ENCODE assay signal across 21 cellular contexts in genomic region chr1:5944069-5944847, GRCh38. TPM values are rescaled to one million over a fixed set of nuclear protein-coding genes. Genes with fewer than 3 reads are reported as not detected.
A peak's percentile ranks its signal among the peaks of the same experiment; 100 is the strongest.
DNase-seq lines count a peak whose midpoint lies in the region; ATAC-seq and TF ChIP-seq lines count a peak whose summit lies in the region.
"Had no signal": no experiment of that assay in that cellular context is flagged by ENCODE, and none has a peak within 500 bp of the region (broad histone marks: within the 10 kb centered on the region; RNA-seq: fewer than 3 reads in every experiment).

No MANE protein-coding gene starts in this region.

- H3K36me3 Mint-ChIP-seq in activated CD8-positive, alpha-beta memory T cell treated with anti-CD3 and anti-CD28 coated beads, Interleukin-2, amount 10 ng/mL, durations not matched to agents 7 days and 5 days = peaks cover 5% of the 10 kb centered on the region

- TF ChIP-seq CTCF in vagina (IDR thresholded peaks at IDR 0.05) (no peak), dorsolateral prefrontal cortex (IDR thresholded peaks at IDR 0.05 in 54 of 56, conservative IDR thresholded peaks at IDR 0.05 in 2 of 56; ENCODE audit: low read depth in 1 of 56, partially characterized antibody in 56 of 56) (no peak)

- no peak for ATAC-seq in activated CD8-positive, alpha-beta memory T cell treated with anti-CD3 and anti-CD28 coated beads, Interleukin-2, amount 10 ng/mL, durations not matched to agents 7 days and 5 days
- ATAC-seq: GM23338, HepG2, K562 had no signal

- no peak overlapping the region for H2BK12ac ChIP-seq in neuronal stem cell (ENCODE audit: low read length)

- no peak for TF ChIP-seq POLR2A in vagina (IDR thresholded peaks at IDR 0.05)

- no peak overlapping the region for H3K4me3 ChIP-seq in neuronal stem cell (ENCODE audit: low read length in 2 of 2)
- no peak overlapping the region for H3K4me3 ChIP-seq in vagina
- no peak overlapping the region for H3K4me3 ChIP-seq in dorsolateral prefrontal cortex
- H3K4me3 ChIP-seq: GM23338, K562, MG63 had no signal

- H4K91ac ChIP-seq in neuronal stem cell (ENCODE audit: low read depth, low read length, poor library complexity) = no peak overlapping the region

- H2BK120ac ChIP-seq in neuronal stem cell (ENCODE audit: low read depth, low read length) = no peak overlapping the region

- no peak overlapping the region for H3K18ac ChIP-seq in neuronal stem cell (ENCODE audit: low read length)

- H2AK5ac ChIP-seq in neuronal stem cell (ENCODE audit: low read depth, low read length) = no peak overlapping the region

- no peak overlapping the region for H3K4me3 Mint-ChIP-seq in activated CD8-positive, alpha-beta memory T cell treated with anti-CD3 and anti-CD28 coated beads, Interleukin-2, amount 10 ng/mL, durations not matched to agents 7 days and 5 days
- H3K4me3 Mint-ChIP-seq: GM23338 had no signal

- no peak overlapping the region for H2BK15ac ChIP-seq in neuronal stem cell (ENCODE audit: low read length)

- H3K9me3 Mint-ChIP-seq in activated CD8-positive, alpha-beta memory T cell treated with anti-CD3 and anti-CD28 coated beads, Interleukin-2, amount 10 ng/mL, durations not matched to agents 7 days and 5 days (ENCODE audit: low read depth) = no peaks in the 10 kb centered on the region
- H3K9me3 Mint-ChIP-seq: GM23338 had no signal

- peaks cover 16 to 44% of the 10 kb centered on the region in 2 donors for H3K36me3 ChIP-seq in neuronal stem cell (replicated peaks in 1 of 2; ENCODE audit: control insufficient read depth in 2 of 2, insufficient read depth in 2 of 2, low read length in 2 of 2)
- H3K36me3 ChIP-seq in vagina = no peaks in the 10 kb centered on the region

- H3K79me1 ChIP-seq in neuronal stem cell (ENCODE audit: low read depth, low read length) = no peaks in the 10 kb centered on the region

- no peak overlapping the region for H2BK5ac ChIP-seq in neuronal stem cell (ENCODE audit: low read length)

- peak; percentile 34 for DNase-seq in activated CD8-positive, alpha-beta memory T cell treated with anti-CD3 and anti-CD28 coated beads, Interleukin-2, amount 10 ng/mL, durations not matched to agents 7 days and 5 days
- DNase-seq in activated CD8-positive, alpha-beta memory T cell treated with anti-CD3 and anti-CD28 coated beads, Interleukin-2, amount 50 U/mL, for 4 hours = no peak
- DNase-seq in neuronal stem cell (ENCODE audit: low spot score) (no peak), vagina (ENCODE audit: extremely low spot score in 2 of 2) (peak; percentile 56 to 77), OCI-M2 (lab: John Stamatoyannopoulos, UW; ENCODE audit: unreplicated experiment) (no peak), dorsolateral prefrontal cortex (no peak)
- DNase-seq: DMS53, GDM1, HCEC 1CT, MG63, NCI-H1417 treated with DMSO at 0.1 percent for 48 hours, NCI-H187, NCI-H446, NCI-H526, Right ventricle myocardium superior had no signal

- WGBS in neuronal stem cell (ENCODE audit: extremely low coverage in 2 of 2, insufficient read length in 2 of 2, insufficient replicate concordance in 1 of 2), 2 donors = no CpG with 5 or more reads among the region's 28 CpGs

- CTCF ChIA-PET in activated CD8-positive, alpha-beta memory T cell treated with anti-CD3 and anti-CD28 coated beads, Interleukin-2, amount 10 ng/mL, durations not matched to agents 7 days and 5 days (lab: Charles Lee) = no interaction called here

- peak overlapping the region; percentile 9 for H4K8ac ChIP-seq in neuronal stem cell (ENCODE audit: low read depth, low read length)

- no peaks in the 10 kb centered on the region for H3K27me3 ChIP-seq in neuronal stem cell (ENCODE audit: control insufficient read depth in 3 of 3, insufficient read depth in 3 of 3, low read depth in 1 of 3, low read length in 3 of 3)
- H3K27me3 ChIP-seq in vagina = no peaks in the 10 kb centered on the region
- H3K27me3 ChIP-seq in dorsolateral prefrontal cortex = no peaks in the 10 kb centered on the region
- H3K27me3 ChIP-seq: MG63 had no signal

- no peak overlapping the region for H3K9ac ChIP-seq in neuronal stem cell (ENCODE audit: low read depth, low read length, poor library complexity)

- no peak overlapping the region for H3K14ac ChIP-seq in neuronal stem cell (ENCODE audit: low read length)

- intact Hi-C loops in vagina (cut with DNase I) = no loop called here
- intact Hi-C loops in dorsolateral prefrontal cortex (cut with DNase I) = no loop called here

- H3K27ac ChIP-seq in cingulate gyrus (ENCODE audit: low read depth, low read length) (peak overlapping the region; percentile 29), neuronal stem cell (replicated peaks; ENCODE audit: low read length) (no peak overlapping the region), vagina (no peak overlapping the region), dorsolateral prefrontal cortex (peak overlapping the region in 26 of 59 donors; percentile 5 to 71 (median 46))
- H3K27ac ChIP-seq: C4-2B, HL-60 had no signal

- H2AFZ ChIP-seq in neuronal stem cell (ENCODE audit: low read length) = no peak overlapping the region
- H2AFZ ChIP-seq: GM23338 had no signal

- no peaks in the 10 kb centered on the region for H3K4me1 Mint-ChIP-seq in activated CD8-positive, alpha-beta memory T cell treated with anti-CD3 and anti-CD28 coated beads, Interleukin-2, amount 10 ng/mL, durations not matched to agents 7 days and 5 days

- H3K27ac Mint-ChIP-seq in activated CD8-positive, alpha-beta memory T cell treated with anti-CD3 and anti-CD28 coated beads, Interleukin-2, amount 10 ng/mL, durations not matched to agents 7 days and 5 days = no peak overlapping the region
- H3K27ac Mint-ChIP-seq: GM23338 had no signal

- H3K27me3 Mint-ChIP-seq in activated CD8-positive, alpha-beta memory T cell treated with anti-CD3 and anti-CD28 coated beads, Interleukin-2, amount 10 ng/mL, durations not matched to agents 7 days and 5 days = no peaks in the 10 kb centered on the region

- no peak overlapping the region for H3K23ac ChIP-seq in neuronal stem cell (ENCODE audit: low read depth, low read length, poor library complexity)

- H3K4me2 ChIP-seq in neuronal stem cell (ENCODE audit: insufficient read depth, low read length, poor library complexity, severe bottlenecking) = no peak overlapping the region
- H3K4me2 ChIP-seq: GM23338 had no signal

- H3K4me1 ChIP-seq in neuronal stem cell (ENCODE audit: control insufficient read depth in 2 of 2, insufficient read depth in 1 of 2, low read depth in 1 of 2, low read length in 2 of 2) (peaks cover 0 to 3% of the 10 kb centered on the region in 2 donors), vagina (no peaks in the 10 kb centered on the region)

- peaks cover 3 to 4% of the 10 kb centered on the region in 2 donors for H3K9me3 ChIP-seq in neuronal stem cell (replicated peaks in 1 of 2; ENCODE audit: control insufficient read depth in 2 of 2, insufficient read depth in 1 of 2, low read depth in 1 of 2, low read length in 2 of 2)
- H3K9me3 ChIP-seq in vagina = no peaks in the 10 kb centered on the region
- H3K9me3 ChIP-seq: MG63 had no signal

- H3K4ac ChIP-seq in neuronal stem cell (ENCODE audit: low read length) = no peak overlapping the region

RNA-seq across cellular contexts. Expression of gene NPHP4, which starts 48.0 kb away (rescaled TPM):
- total RNA-seq in activated CD8-positive, alpha-beta memory T cell treated with anti-CD3 and anti-CD28 coated beads, Interleukin-2, amount 10 ng/mL, durations not matched to agents 7 days and 5 days = 10 to 100 TPM; 15.4 to 20.3 TPM
- 9.7 TPM for polyA plus RNA-seq in neuronal stem cell (2013, experiment 1 of 2)
- polyA plus RNA-seq in neuronal stem cell (2013, experiment 2 of 2) = 9.5 TPM
- total RNA-seq in vagina (11.3 TPM), dorsolateral prefrontal cortex (10 to 100 TPM; 19.7 to 55.4 (median 34.0) TPM)

Comparison
In these comparisons a context has a peak if more than half of its experiments do, and no peak if none do; other contexts are left out.
1. DNase-seq: peak in activated CD8-positive, alpha-beta memory T cell treated with anti-CD3 and anti-CD28 coated beads, Interleukin-2, amount 10 ng/mL, durations not matched to agents 7 days and 5 days (single experiment) and vagina (2 of 2); none in activated CD8-positive, alpha-beta memory T cell treated with anti-CD3 and anti-CD28 coated beads, Interleukin-2, amount 50 U/mL, for 4 hours (single experiment), neuronal stem cell (single experiment), OCI-M2 (single experiment) and dorsolateral prefrontal cortex (0 of 10).